Comparison of ENCODE assay signal across 30 cellular contexts in genomic region chr4:112905728-112906127, GRCh38.
"Had no signal": no experiment of that assay in that cellular context is flagged by ENCODE, and none has a peak within 500 bp of the region (broad histone marks: within the 10 kb centered on the region; RNA-seq: fewer than 3 reads in every experiment).

No MANE protein-coding gene starts in this region.

- FAIRE-seq: TTC549 had no signal

- H3K27ac ChIP-seq: ascending aorta, Peyer's patch had no signal

- H3K9me3 Mint-ChIP-seq: activated CD4-positive, alpha-beta T cell treated with anti-CD3 and anti-CD28 coated beads, Interleukin-2, amount 10 ng/mL, durations not matched to agents 24 days and 14 days; activated CD8-positive, alpha-beta T cell treated with anti-CD3 and anti-CD28 coated beads for 36 hours; activated naive CD8-positive, alpha-beta T cell treated with anti-CD3 and anti-CD28 coated beads for 36 hours; activated T-cell treated with anti-CD3 and anti-CD28 coated beads, Interleukin-2, amount 50 U/mL, for 72 hours; activated T-helper 17 cell treated with anti-CD3 and anti-CD28 coated beads, Interleukin-2, amount 50 U/mL, for 72 hours; T-helper 1 cell treated with Interleukin-12 subunit alpha and Interleukin-12 subunit beta and Interleukin-4 antibody, amounts not matched to agents 30 μg/mL and 1 μg/mL, for 36 hours; T-helper 2 cell treated with Interferon-gamma antibody and Interleukin-4, amounts not matched to agents 5 μg/mL and 100 μg/mL, for 36 hours had no signal

- H3K9me3 ChIP-seq: ascending aorta, MG63, Peyer's patch had no signal

- H3K27me3 ChIP-seq: ascending aorta, MG63, Peyer's patch had no signal

- H3K4me3 Mint-ChIP-seq: activated CD4-positive, alpha-beta T cell treated with anti-CD3 and anti-CD28 coated beads, Interleukin-2, amount 10 ng/mL, durations not matched to agents 24 days and 14 days; activated CD8-positive, alpha-beta T cell treated with anti-CD3 and anti-CD28 coated beads for 36 hours; activated naive CD8-positive, alpha-beta T cell treated with anti-CD3 and anti-CD28 coated beads for 36 hours; activated T-cell treated with anti-CD3 and anti-CD28 coated beads, Interleukin-2, amount 50 U/mL, for 72 hours; activated T-helper 17 cell treated with anti-CD3 and anti-CD28 coated beads, Interleukin-2, amount 50 U/mL, for 72 hours; T-helper 1 cell treated with Interleukin-12 subunit alpha and Interleukin-12 subunit beta and Interleukin-4 antibody, amounts not matched to agents 30 μg/mL and 1 μg/mL, for 36 hours; T-helper 2 cell treated with Interferon-gamma antibody and Interleukin-4, amounts not matched to agents 5 μg/mL and 100 μg/mL, for 36 hours had no signal

- H3K27ac Mint-ChIP-seq: activated CD4-positive, alpha-beta T cell treated with anti-CD3 and anti-CD28 coated beads, Interleukin-2, amount 10 ng/mL, durations not matched to agents 24 days and 14 days; activated CD8-positive, alpha-beta T cell treated with anti-CD3 and anti-CD28 coated beads for 36 hours; activated naive CD8-positive, alpha-beta T cell treated with anti-CD3 and anti-CD28 coated beads for 36 hours; activated T-cell treated with anti-CD3 and anti-CD28 coated beads, Interleukin-2, amount 50 U/mL, for 72 hours; activated T-helper 17 cell treated with anti-CD3 and anti-CD28 coated beads, Interleukin-2, amount 50 U/mL, for 72 hours; T-helper 1 cell treated with Interleukin-12 subunit alpha and Interleukin-12 subunit beta and Interleukin-4 antibody, amounts not matched to agents 30 μg/mL and 1 μg/mL, for 36 hours; T-helper 2 cell treated with Interferon-gamma antibody and Interleukin-4, amounts not matched to agents 5 μg/mL and 100 μg/mL, for 36 hours had no signal

- H3K4me1 Mint-ChIP-seq: activated CD4-positive, alpha-beta T cell treated with anti-CD3 and anti-CD28 coated beads, Interleukin-2, amount 10 ng/mL, durations not matched to agents 24 days and 14 days; activated T-helper 17 cell treated with anti-CD3 and anti-CD28 coated beads, Interleukin-2, amount 50 U/mL, for 72 hours had no signal

- DNase-seq: activated CD4-positive, alpha-beta T cell treated with anti-CD3 and anti-CD28 coated beads, Interleukin-2, amount 10 ng/mL, durations not matched to agents 24 days and 14 days; activated CD4-positive, alpha-beta T cell treated with anti-CD3 and anti-CD28 coated beads, Interleukin-2, amount 50 U/mL, for 4 hours; activated CD8-positive, alpha-beta T cell treated with anti-CD3 and anti-CD28 coated beads for 36 hours; activated effector memory CD4-positive, alpha-beta T cell treated with anti-CD3 and anti-CD28 coated beads, Interleukin-2, amount 50 U/mL, for 16 hours; activated naive CD4-positive, alpha-beta T cell; activated naive CD4-positive, alpha-beta T cell treated with anti-CD3 and anti-CD28 coated beads, Interleukin-2, amount 50 U/mL, for 16 hours; activated naive CD8-positive, alpha-beta T cell treated with anti-CD3 and anti-CD28 coated beads for 36 hours; activated T-cell treated with anti-CD3 and anti-CD28 coated beads, Interleukin-2, amount 50 U/mL, for 1 hour; activated T-cell treated with anti-CD3 and anti-CD28 coated beads, Interleukin-2, amount 50 U/mL, for 72 hours; amygdala; cerebellar nuclear complex; MG63; NCI-H1048; NCI-H1105 treated with DMSO at 0.1 percent for 48 hours; NCI-H1436 treated with DMSO at 0.1 percent for 48 hours; NCI-H1694 treated with DMSO at 0.1 percent for 48 hours; NCI-H2029; NCI-H510A; NCI-H526; NCI-H748 treated with DMSO at 0.1 percent for 48 hours; NK-92 treated with Interleukin-12 subunit alpha and Interleukin-12 subunit beta, amount 100 ng/mL, for 24 hours; PC-3; Peyer's patch; Right ventricle myocardium superior; RPMI8226 had no signal

- H3K4me1 ChIP-seq: Peyer's patch had no signal

- H3K36me3 Mint-ChIP-seq: activated naive CD8-positive, alpha-beta T cell treated with anti-CD3 and anti-CD28 coated beads for 36 hours had no signal

- ATAC-seq: activated CD8-positive, alpha-beta T cell treated with anti-CD3 and anti-CD28 coated beads for 36 hours; activated T-cell treated with anti-CD3 and anti-CD28 coated beads, Interleukin-2, amount 50 U/mL, for 72 hours; activated T-helper 17 cell treated with anti-CD3 and anti-CD28 coated beads, Interleukin-2, amount 50 U/mL, for 72 hours; PC-3 had no signal

- H3K4me3 ChIP-seq: ascending aorta, MG63, Peyer's patch had no signal

- H3K36me3 ChIP-seq: ascending aorta, MG63, Peyer's patch had no signal
